ENCODE assay signal across 24 cellular contexts in genomic region chr20:10689385-10689784, GRCh38.
"Had no signal": no experiment of that assay in that cellular context is flagged by ENCODE, and none has a peak within 500 bp of the region (broad histone marks: within the 10 kb centered on the region; RNA-seq: fewer than 3 reads in every experiment).

No MANE protein-coding gene starts in this region.

- H3K9ac ChIP-seq: neural progenitor cell, parathyroid adenoma had no signal

- DNase-seq: naive thymus-derived CD4-positive, alpha-beta T cell; natural killer cell; posterior cingulate gyrus; psoas muscle; right cardiac atrium; stimulated activated CD4-positive, alpha-beta T cell treated with anti-CD3 and anti-CD28 coated beads, Interleukin-15, amount 100 ng/mL, for 24 hours; stimulated activated CD4-positive, alpha-beta T cell treated with anti-CD3 and anti-CD28 coated beads, Interleukin-2, amount 100 ng/mL, for 24 hours; stimulated activated CD4-positive, alpha-beta T cell treated with anti-CD3 and anti-CD28 coated beads, Interleukin-2, amount 100 ng/mL, for 48 hours; stimulated activated CD4-positive, alpha-beta T cell treated with anti-CD3 and anti-CD28 coated beads, Interleukin-4, amount 100 ng/mL, for 24 hours; stimulated activated naive B cell treated with anti-CD40 and anti-IgM and Interleukin-4, amounts not matched to agents 10 μg/mL and 1 μg/mL and 100 μg/mL, for 72 hours; stimulated activated naive CD4-positive, alpha-beta T cell treated with Interleukin-2 at 50 U/mL for 16 hours; stomach; thyroid gland; trophoblast cell; upper lobe of left lung had no signal

- H3K27ac ChIP-seq: neural progenitor cell, parathyroid adenoma, psoas muscle, skin epidermis, stomach, thoracic aorta, thyroid gland, tibial nerve, upper lobe of left lung, vagina had no signal

- H2AFZ ChIP-seq: neural progenitor cell, parathyroid adenoma had no signal

- H3K4me1 ChIP-seq: psoas muscle, stomach, upper lobe of left lung, vagina had no signal

- H3K9me3 ChIP-seq: psoas muscle, stomach, thoracic aorta, thyroid gland, tibial nerve, upper lobe of left lung, vagina had no signal

- FAIRE-seq: urothelium cell line had no signal

- H3K36me3 ChIP-seq: neural progenitor cell, stomach, thoracic aorta, thyroid gland, tibial nerve, upper lobe of left lung, vagina had no signal

- H3K27me3 ChIP-seq: neural progenitor cell, stomach, thyroid gland, tibial nerve, upper lobe of left lung, vagina had no signal

- ATAC-seq: naive thymus-derived CD4-positive, alpha-beta T cell; natural killer cell; psoas muscle; right cardiac atrium; sciatic nerve; stimulated activated effector memory CD8-positive, alpha-beta T cell treated with anti-CD3 and anti-CD28 coated beads, Interleukin-12 subunit alpha, Interleukin-12 subunit beta, amount 100 ng/mL, for 72 hours; stimulated activated naive B cell treated with anti-CD40 and anti-IgM and Interleukin-4, amounts not matched to agents 10 μg/mL and 1 μg/mL and 100 μg/mL, for 72 hours had no signal

- H3K79me2 ChIP-seq: parathyroid adenoma had no signal

- H3K4me2 ChIP-seq: neural progenitor cell had no signal

- H3K4me3 ChIP-seq: neural progenitor cell, psoas muscle, skin epidermis, stomach, thoracic aorta, thyroid gland, tibial nerve, upper lobe of left lung, vagina had no signal
